ENCODE assay signal across 1 cellular context in the genomic region with DNA sequence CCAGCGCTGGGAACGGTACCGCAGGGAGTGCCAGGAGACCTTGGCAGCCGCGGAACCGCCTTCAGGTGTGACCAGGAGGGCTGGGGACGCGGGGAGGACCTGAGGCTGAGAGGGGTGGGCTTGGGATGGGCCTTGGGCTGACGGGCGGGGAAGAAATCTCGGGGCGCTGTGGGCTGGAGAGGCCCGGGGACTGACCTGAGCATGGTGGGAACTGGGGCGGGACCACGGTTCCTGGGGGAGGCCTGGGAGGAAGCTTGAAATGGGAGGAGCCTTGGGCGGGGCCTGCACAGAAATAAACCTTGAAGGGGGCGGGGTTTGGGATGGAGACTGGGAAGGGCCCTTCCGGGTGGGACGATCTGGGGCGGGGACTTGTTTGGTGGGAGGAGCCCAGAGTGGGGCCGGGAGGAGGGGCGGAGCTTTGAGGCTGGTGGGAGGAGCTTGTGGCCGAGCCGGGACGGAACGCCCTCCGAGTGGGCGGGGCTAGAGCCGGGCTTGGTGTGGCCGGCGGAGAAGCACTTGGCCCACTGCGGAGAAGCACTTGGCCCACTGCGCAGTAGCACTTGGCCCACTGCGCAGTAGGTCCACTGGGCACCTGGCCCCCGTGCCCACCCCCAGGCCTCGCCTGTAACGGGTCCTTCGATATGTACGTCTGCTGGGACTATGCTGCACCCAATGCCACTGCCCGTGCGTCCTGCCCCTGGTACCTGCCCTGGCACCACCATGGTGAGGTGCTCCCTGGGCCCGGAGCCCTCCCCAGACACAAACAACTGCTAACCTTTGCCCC.
TF ChIP-seq lines count a peak whose summit lies in the region.

No MANE protein-coding gene starts in this region.

TF ChIP-seq in HEK293, 187 proteins besides CTCF, POLR2A, EP300 and RAD21 (continued from another document):
- TF ChIP-seq, protein P1, sequence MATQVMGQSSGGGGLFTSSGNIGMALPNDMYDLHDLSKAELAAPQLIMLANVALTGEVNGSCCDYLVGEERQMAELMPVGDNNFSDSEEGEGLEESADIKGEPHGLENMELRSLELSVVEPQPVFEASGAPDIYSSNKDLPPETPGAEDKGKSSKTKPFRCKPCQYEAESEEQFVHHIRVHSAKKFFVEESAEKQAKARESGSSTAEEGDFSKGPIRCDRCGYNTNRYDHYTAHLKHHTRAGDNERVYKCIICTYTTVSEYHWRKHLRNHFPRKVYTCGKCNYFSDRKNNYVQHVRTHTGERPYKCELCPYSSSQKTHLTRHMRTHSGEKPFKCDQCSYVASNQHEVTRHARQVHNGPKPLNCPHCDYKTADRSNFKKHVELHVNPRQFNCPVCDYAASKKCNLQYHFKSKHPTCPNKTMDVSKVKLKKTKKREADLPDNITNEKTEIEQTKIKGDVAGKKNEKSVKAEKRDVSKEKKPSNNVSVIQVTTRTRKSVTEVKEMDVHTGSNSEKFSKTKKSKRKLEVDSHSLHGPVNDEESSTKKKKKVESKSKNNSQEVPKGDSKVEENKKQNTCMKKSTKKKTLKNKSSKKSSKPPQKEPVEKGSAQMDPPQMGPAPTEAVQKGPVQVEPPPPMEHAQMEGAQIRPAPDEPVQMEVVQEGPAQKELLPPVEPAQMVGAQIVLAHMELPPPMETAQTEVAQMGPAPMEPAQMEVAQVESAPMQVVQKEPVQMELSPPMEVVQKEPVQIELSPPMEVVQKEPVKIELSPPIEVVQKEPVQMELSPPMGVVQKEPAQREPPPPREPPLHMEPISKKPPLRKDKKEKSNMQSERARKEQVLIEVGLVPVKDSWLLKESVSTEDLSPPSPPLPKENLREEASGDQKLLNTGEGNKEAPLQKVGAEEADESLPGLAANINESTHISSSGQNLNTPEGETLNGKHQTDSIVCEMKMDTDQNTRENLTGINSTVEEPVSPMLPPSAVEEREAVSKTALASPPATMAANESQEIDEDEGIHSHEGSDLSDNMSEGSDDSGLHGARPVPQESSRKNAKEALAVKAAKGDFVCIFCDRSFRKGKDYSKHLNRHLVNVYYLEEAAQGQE (tag by site-specific recombination; IDR thresholded peaks at IDR 0.05) = no peak
- no peak for TF ChIP-seq MEIS1 (CRISPR knock-in tag; IDR thresholded peaks at IDR 0.05; ENCODE audit: borderline replicate concordance)
- TF ChIP-seq ZNF76 (tag by site-specific recombination; IDR thresholded peaks at IDR 0.05; ENCODE audit: borderline replicate concordance, low read depth) = peak; percentile 15; the same call in 1 of the 2 replicates
- no peak for TF ChIP-seq ZBTB8A (tag by site-specific recombination; IDR thresholded peaks at IDR 0.05)
- TF ChIP-seq, protein P2, sequence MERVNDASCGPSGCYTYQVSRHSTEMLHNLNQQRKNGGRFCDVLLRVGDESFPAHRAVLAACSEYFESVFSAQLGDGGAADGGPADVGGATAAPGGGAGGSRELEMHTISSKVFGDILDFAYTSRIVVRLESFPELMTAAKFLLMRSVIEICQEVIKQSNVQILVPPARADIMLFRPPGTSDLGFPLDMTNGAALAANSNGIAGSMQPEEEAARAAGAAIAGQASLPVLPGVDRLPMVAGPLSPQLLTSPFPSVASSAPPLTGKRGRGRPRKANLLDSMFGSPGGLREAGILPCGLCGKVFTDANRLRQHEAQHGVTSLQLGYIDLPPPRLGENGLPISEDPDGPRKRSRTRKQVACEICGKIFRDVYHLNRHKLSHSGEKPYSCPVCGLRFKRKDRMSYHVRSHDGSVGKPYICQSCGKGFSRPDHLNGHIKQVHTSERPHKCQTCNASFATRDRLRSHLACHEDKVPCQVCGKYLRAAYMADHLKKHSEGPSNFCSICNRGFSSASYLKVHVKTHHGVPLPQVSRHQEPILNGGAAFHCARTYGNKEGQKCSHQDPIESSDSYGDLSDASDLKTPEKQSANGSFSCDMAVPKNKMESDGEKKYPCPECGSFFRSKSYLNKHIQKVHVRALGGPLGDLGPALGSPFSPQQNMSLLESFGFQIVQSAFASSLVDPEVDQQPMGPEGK (tag by site-specific recombination; IDR thresholded peaks at IDR 0.05) = 0 out of 2 replicates have a peak, but pooled peaks have one; percentile 10
- TF ChIP-seq MZF1 (tag by site-specific recombination; IDR thresholded peaks at IDR 0.05; ENCODE audit: borderline replicate concordance) = no peak
- no peak for TF ChIP-seq MYNN (tag by site-specific recombination; IDR thresholded peaks at IDR 0.05; ENCODE audit: borderline replicate concordance)
- TF ChIP-seq ZNF146 (tag by site-specific recombination; IDR thresholded peaks at IDR 0.05) = 0 out of 2 replicates have a peak, but pooled peaks have one; percentile 15
- TF ChIP-seq, protein P3, sequence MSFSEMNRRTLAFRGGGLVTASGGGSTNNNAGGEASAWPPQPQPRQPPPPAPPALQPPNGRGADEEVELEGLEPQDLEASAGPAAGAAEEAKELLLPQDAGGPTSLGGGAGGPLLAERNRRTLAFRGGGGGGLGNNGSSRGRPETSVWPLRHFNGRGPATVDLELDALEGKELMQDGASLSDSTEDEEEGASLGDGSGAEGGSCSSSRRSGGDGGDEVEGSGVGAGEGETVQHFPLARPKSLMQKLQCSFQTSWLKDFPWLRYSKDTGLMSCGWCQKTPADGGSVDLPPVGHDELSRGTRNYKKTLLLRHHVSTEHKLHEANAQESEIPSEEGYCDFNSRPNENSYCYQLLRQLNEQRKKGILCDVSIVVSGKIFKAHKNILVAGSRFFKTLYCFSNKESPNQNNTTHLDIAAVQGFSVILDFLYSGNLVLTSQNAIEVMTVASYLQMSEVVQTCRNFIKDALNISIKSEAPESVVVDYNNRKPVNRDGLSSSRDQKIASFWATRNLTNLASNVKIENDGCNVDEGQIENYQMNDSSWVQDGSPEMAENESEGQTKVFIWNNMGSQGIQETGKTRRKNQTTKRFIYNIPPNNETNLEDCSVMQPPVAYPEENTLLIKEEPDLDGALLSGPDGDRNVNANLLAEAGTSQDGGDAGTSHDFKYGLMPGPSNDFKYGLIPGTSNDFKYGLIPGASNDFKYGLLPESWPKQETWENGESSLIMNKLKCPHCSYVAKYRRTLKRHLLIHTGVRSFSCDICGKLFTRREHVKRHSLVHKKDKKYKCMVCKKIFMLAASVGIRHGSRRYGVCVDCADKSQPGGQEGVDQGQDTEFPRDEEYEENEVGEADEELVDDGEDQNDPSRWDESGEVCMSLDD (tag by site-specific recombination; IDR thresholded peaks at IDR 0.05) = no peak
- TF ChIP-seq TCF7L2 (IDR thresholded peaks at IDR 0.05; ENCODE audit: borderline replicate concordance, low read depth, low read length) = no peak
- TF ChIP-seq IKZF3 (tag by site-specific recombination; IDR thresholded peaks at IDR 0.05) = 0 out of 2 replicates have a peak, but pooled peaks have one; percentile 34
- TF ChIP-seq ZNF777 (tag by site-specific recombination; IDR thresholded peaks at IDR 0.05; ENCODE audit: borderline replicate concordance) = no peak
- TF ChIP-seq SP3 (tag by site-specific recombination; IDR thresholded peaks at IDR 0.05) = peak; percentile 88
- TF ChIP-seq FEZF1 (tag by site-specific recombination; IDR thresholded peaks at IDR 0.05) = no peak
- TF ChIP-seq SP2 (tag by site-specific recombination; IDR thresholded peaks at IDR 0.05) = peak; percentile 88
- TF ChIP-seq ZNF248 (tag by site-specific recombination; IDR thresholded peaks at IDR 0.05) = no peak
- no peak for TF ChIP-seq ZNF843 (tag by site-specific recombination; IDR thresholded peaks at IDR 0.05)
- no peak for TF ChIP-seq ZNF596 (tag by site-specific recombination; IDR thresholded peaks at IDR 0.05)
- TF ChIP-seq ZNF311 (tag by site-specific recombination; IDR thresholded peaks at IDR 0.05; ENCODE audit: borderline replicate concordance) = no peak
- no peak for TF ChIP-seq ZNF221 (tag by site-specific recombination; IDR thresholded peaks at IDR 0.05; ENCODE audit: borderline replicate concordance)
- TF ChIP-seq, protein P4, sequence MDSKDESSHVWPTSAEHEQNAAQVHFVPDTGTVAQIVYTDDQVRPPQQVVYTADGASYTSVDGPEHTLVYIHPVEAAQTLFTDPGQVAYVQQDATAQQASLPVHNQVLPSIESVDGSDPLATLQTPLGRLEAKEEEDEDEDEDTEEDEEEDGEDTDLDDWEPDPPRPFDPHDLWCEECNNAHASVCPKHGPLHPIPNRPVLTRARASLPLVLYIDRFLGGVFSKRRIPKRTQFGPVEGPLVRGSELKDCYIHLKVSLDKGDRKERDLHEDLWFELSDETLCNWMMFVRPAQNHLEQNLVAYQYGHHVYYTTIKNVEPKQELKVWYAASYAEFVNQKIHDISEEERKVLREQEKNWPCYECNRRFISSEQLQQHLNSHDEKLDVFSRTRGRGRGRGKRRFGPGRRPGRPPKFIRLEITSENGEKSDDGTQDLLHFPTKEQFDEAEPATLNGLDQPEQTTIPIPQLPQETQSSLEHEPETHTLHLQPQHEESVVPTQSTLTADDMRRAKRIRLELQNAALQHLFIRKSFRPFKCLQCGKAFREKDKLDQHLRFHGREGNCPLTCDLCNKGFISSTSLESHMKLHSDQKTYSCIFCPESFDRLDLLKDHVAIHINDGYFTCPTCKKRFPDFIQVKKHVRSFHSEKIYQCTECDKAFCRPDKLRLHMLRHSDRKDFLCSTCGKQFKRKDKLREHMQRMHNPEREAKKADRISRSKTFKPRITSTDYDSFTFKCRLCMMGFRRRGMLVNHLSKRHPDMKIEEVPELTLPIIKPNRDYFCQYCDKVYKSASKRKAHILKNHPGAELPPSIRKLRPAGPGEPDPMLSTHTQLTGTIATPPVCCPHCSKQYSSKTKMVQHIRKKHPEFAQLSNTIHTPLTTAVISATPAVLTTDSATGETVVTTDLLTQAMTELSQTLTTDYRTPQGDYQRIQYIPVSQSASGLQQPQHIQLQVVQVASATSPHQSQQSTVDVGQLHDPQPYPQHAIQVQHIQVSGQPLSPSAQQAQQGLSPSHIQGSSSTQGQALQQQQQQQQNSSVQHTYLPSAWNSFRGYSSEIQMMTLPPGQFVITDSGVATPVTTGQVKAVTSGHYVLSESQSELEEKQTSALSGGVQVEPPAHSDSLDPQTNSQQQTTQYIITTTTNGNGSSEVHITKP (tag by site-specific recombination; IDR thresholded peaks at IDR 0.05) = peak; percentile 40; the same call in 1 of the 2 replicates
- TF ChIP-seq, protein P5, sequence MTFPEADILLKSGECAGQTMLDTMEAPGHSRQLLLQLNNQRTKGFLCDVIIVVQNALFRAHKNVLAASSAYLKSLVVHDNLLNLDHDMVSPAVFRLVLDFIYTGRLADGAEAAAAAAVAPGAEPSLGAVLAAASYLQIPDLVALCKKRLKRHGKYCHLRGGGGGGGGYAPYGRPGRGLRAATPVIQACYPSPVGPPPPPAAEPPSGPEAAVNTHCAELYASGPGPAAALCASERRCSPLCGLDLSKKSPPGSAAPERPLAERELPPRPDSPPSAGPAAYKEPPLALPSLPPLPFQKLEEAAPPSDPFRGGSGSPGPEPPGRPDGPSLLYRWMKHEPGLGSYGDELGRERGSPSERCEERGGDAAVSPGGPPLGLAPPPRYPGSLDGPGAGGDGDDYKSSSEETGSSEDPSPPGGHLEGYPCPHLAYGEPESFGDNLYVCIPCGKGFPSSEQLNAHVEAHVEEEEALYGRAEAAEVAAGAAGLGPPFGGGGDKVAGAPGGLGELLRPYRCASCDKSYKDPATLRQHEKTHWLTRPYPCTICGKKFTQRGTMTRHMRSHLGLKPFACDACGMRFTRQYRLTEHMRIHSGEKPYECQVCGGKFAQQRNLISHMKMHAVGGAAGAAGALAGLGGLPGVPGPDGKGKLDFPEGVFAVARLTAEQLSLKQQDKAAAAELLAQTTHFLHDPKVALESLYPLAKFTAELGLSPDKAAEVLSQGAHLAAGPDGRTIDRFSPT (tag by site-specific recombination; IDR thresholded peaks at IDR 0.05) = peak; percentile 75
- TF ChIP-seq KLF9 (tag by site-specific recombination; IDR thresholded peaks at IDR 0.05; ENCODE audit: low read depth) = 0 out of 2 replicates have a peak, but pooled peaks have one; percentile 58
